ENCODE assay signal across 8 cellular contexts in the genomic region with DNA sequence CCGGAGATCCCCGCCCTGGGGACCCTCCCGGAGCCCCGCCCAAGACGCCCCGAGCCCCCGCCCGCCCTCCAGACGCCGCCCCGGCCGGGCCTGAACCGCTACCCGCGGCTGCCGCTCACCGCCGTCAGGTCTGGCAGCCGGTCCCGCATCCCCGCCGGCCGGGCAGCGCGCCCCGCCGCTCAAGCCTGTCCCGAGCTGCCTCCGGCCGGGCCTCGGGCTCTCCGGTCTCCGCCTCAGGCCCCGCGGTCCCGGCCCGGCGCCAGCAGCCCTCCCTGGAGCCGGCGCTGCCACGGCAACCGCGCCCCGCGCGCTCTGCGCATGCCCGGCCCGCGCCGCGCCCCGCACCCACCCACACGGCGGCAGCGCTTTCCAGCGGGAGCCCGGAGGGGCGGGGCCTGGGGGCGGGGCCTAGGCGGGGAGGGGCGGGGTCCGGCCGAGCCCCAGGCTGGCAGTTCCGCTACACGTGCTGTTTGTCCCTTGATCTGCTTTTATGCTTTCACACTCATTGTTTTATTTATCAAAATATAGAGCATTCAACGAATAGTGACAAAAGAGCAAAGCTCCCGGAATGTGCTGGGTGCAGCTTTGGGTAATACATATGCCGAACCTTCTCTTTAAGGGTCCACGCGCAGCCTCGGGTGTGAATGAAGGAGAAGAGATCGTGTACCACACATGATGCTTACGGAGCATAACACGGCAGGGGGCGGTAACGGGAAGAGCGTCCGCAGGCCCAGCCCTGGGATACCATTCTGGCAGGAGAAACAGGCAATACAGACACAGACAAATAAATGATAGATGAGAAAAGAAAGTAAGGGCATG. TPM values are rescaled to one million over a fixed set of nuclear protein-coding genes. Genes with fewer than 3 reads are reported as not detected.
DNase-seq lines count a peak whose midpoint lies in the region; TF ChIP-seq lines count a peak whose summit lies in the region.

A gene (minus strand): TSS at position 300 of the 819 bp plus-strand sequence. CDS start 151 bp downstream, at position 149.

- peak within 1 kb of the TSS; percentile 95 for H3K4me3 ChIP-seq in MG63
- H3K4me3 ChIP-seq in SJSA1: peak within 1 kb of the TSS; percentile 81

- H3K9me3 Mint-ChIP-seq in H9: peaks cover 0 to 3% of the 10 kb centered on the region in 2 experiments; a peak in 2 of 5 replicates
- H3K9me3 Mint-ChIP-seq in activated naive CD4-positive, alpha-beta T cell treated with anti-CD3 and anti-CD28 coated beads for 36 hours: no peaks in the 10 kb centered on the region

- H3K56ac ChIP-seq in H9 (ENCODE audit: insufficient read length, low read depth, low read length): no peak within 1 kb of the TSS

- H4K8ac ChIP-seq in H9 (replicated peaks; ENCODE audit: insufficient read length, low read depth, low read length): no peak within 1 kb of the TSS

- no peak within 1 kb of the TSS for H3K14ac ChIP-seq in H9 (ENCODE audit: insufficient read depth, low read length)

- no peaks in the 10 kb centered on the region for H3K79me2 ChIP-seq in H9 (ENCODE audit: insufficient read depth, low read length)

- no peak within 1 kb of the TSS for H3K23ac ChIP-seq in H9 (ENCODE audit: insufficient read length, low read depth, low read length)

- H3K36me3 ChIP-seq in MG63 (peaks cover 5% of the 10 kb centered on the region; the same call in 1 of the 2 replicates), SJSA1 (no peaks in the 10 kb centered on the region)

- no peak within 1 kb of the TSS for H4K91ac ChIP-seq in H9 (ENCODE audit: insufficient read length, low read depth, low read length)

- H3K4me1 ChIP-seq in H9 (ENCODE audit: insufficient read depth, low read length) (no peaks in the 10 kb centered on the region), SJSA1 (replicated peaks) (peaks cover 13% of the 10 kb centered on the region)

- H3K79me1 ChIP-seq in H9 (ENCODE audit: insufficient read depth, low read depth, low read length, poor library complexity, severe bottlenecking): no peaks in the 10 kb centered on the region

- peak within 1 kb of the TSS in 1 of 3 experiments; percentile 93; a peak in 1 of 7 replicates for H3K27ac Mint-ChIP-seq in H9
- peak within 1 kb of the TSS; percentile 21 for H3K27ac Mint-ChIP-seq in activated naive CD4-positive, alpha-beta T cell treated with anti-CD3 and anti-CD28 coated beads for 36 hours

- intact Hi-C loops in activated naive CD4-positive, alpha-beta T cell treated with anti-CD3 and anti-CD28 coated beads for 36 hours (cut with micrococcal nuclease): loop anchor here (1.0 to 2.0 kb wide), 2 partner anchors 20 to 32 kb away; no protein-coding TSS in a partner anchor

- no peak within 1 kb of the TSS for H2AFZ ChIP-seq in H9 (ENCODE audit: low read length)

- H2BK5ac ChIP-seq in H9 (ENCODE audit: insufficient read length, low read length): no peak within 1 kb of the TSS

- peak; percentile 17; the same call in 1 of the 3 replicates for TF ChIP-seq CTCF in H9 (conservative IDR thresholded peaks at IDR 0.05)

- H3K4me2 ChIP-seq in H9 (ENCODE audit: insufficient read depth, insufficient read length, low read length): peak within 1 kb of the TSS; percentile 82

- peaks cover 33 to 48% of the 10 kb centered on the region in 2 experiments for H3K4me1 Mint-ChIP-seq in H9
- peaks cover 29% of the 10 kb centered on the region for H3K4me1 Mint-ChIP-seq in activated naive CD4-positive, alpha-beta T cell treated with anti-CD3 and anti-CD28 coated beads for 36 hours (ENCODE audit: low read depth)

- peak; percentile 38 for DNase-seq in GM04503 (ENCODE audit: low read depth)
- DNase-seq in H9: peak; percentile 93
- peak; percentile 86 for DNase-seq in MG63
- DNase-seq in SJSA1 (ENCODE audit: low read depth in 1 of 2, low spot score in 2 of 2): peak; percentile 79 to 88
- DNase-seq in activated naive CD4-positive, alpha-beta T cell treated with anti-CD3 and anti-CD28 coated beads for 36 hours: peak; percentile 84
- peak; percentile 96 for DNase-seq in germinal center (ENCODE audit: low spot score)
- DNase-seq in occipital lobe (lab: John Stamatoyannopoulos, UW): peak; percentile 84
- DNase-seq in superior temporal gyrus (ENCODE audit: extremely low spot score): peak; percentile 83

- no peak within 1 kb of the TSS for H2BK120ac ChIP-seq in H9 (ENCODE audit: low read depth, low read length, poor library complexity, severe bottlenecking)

- peaks cover 8% of the 10 kb centered on the region for H3K23me2 ChIP-seq in H9 (ENCODE audit: insufficient read length, low read depth, low read length, poor library complexity, severe bottlenecking)

- no peak within 1 kb of the TSS for H2BK15ac ChIP-seq in H9 (ENCODE audit: low read depth, low read length)

- peak within 1 kb of the TSS; percentile 25 for H3K9ac ChIP-seq in H9 (ENCODE audit: extremely low read depth, insufficient read length, low read length)

- no peaks in the 10 kb centered on the region for H4K20me1 ChIP-seq in H9 (ENCODE audit: control insufficient read depth, insufficient read depth, insufficient read length)

- H3K18ac ChIP-seq in H9 (ENCODE audit: insufficient read length, low read depth, low read length): no peak within 1 kb of the TSS

- CTCF ChIA-PET in activated naive CD4-positive, alpha-beta T cell treated with anti-CD3 and anti-CD28 coated beads for 36 hours (lab: Charles Lee): interaction anchor here (0.6 to 4.8 kb wide), 2 partner anchors 13 to 17 kb away, joined by 3 to 29 read pairs; no protein-coding TSS in a partner anchor

- H2AK5ac ChIP-seq in H9 (ENCODE audit: insufficient read length, low read length): no peak within 1 kb of the TSS

- no peak within 1 kb of the TSS for H3K27ac ChIP-seq in H9 (ENCODE audit: insufficient read length, low read depth, low read length)
- peak within 1 kb of the TSS; percentile 64 for H3K27ac ChIP-seq in SJSA1

- peaks cover 24% of the 10 kb centered on the region for H3K27me3 Mint-ChIP-seq in H9 (ENCODE audit: low read depth)
- H3K27me3 Mint-ChIP-seq in activated naive CD4-positive, alpha-beta T cell treated with anti-CD3 and anti-CD28 coated beads for 36 hours (ENCODE audit: low read depth): no peaks in the 10 kb centered on the region

- H3K27me3 ChIP-seq in H9 (ENCODE audit: insufficient read depth, low read length) (no peaks in the 10 kb centered on the region), MG63 (no peaks in the 10 kb centered on the region), SJSA1 (replicated peaks) (no peaks in the 10 kb centered on the region)

- H3T11ph ChIP-seq in H9 (ENCODE audit: low read length): no peak within 1 kb of the TSS

- H4K5ac ChIP-seq in H9 (ENCODE audit: insufficient read length, low read depth, low read length): no peak within 1 kb of the TSS

- WGBS in H9 (ENCODE audit: extremely low coverage, insufficient read length, low lambda C conversion rate): no CpG with 5 or more reads among the region's 79 CpGs

- H3K4me3 Mint-ChIP-seq in H9: peak within 1 kb of the TSS; percentile 74 to 91
- H3K4me3 Mint-ChIP-seq in activated naive CD4-positive, alpha-beta T cell treated with anti-CD3 and anti-CD28 coated beads for 36 hours: peak within 1 kb of the TSS; percentile 78

- H3K4ac ChIP-seq in H9 (ENCODE audit: low read depth, low read length): no peak within 1 kb of the TSS

- no peak within 1 kb of the TSS for H2BK12ac ChIP-seq in H9 (ENCODE audit: insufficient read length, low read depth, low read length)

- peaks cover 0 to 2% (median 0%) of the 10 kb centered on the region in 3 experiments; a peak in 3 of 7 replicates for H3K36me3 Mint-ChIP-seq in H9 (ENCODE audit: insufficient read depth in 1 of 3, low read depth in 3 of 3)
- H3K36me3 Mint-ChIP-seq in activated naive CD4-positive, alpha-beta T cell treated with anti-CD3 and anti-CD28 coated beads for 36 hours (ENCODE audit: low read depth): no peaks in the 10 kb centered on the region

- H3K9me3 ChIP-seq in H9 (ENCODE audit: control insufficient read depth, low read depth, low read length) (no peaks in the 10 kb centered on the region), MG63 (no peaks in the 10 kb centered on the region), SJSA1 (replicated peaks) (no peaks in the 10 kb centered on the region)

- H2BK20ac ChIP-seq in H9 (ENCODE audit: low read depth, low read length, poor library complexity, severe bottlenecking): no peak within 1 kb of the TSS

RNA-seq across cellular contexts. Expression of the gene that starts here (rescaled TPM):
- 16.8 and 19.4 TPM in 2 replicates for total RNA-seq in H9 (2021)
- 23.6 and 30.2 TPM in 2 replicates for total RNA-seq in MG63 (2014; rRNA removed; shearing (Covaris generic); ENCODE audit: low replicate concordance)
- total RNA-seq in SJSA1 (2014; rRNA removed; shearing (Covaris generic)): 22.6 and 47.9 TPM in 2 replicates
- 10 to 100 TPM; 10.8 to 13.6 TPM for total RNA-seq in activated naive CD4-positive, alpha-beta T cell treated with anti-CD3 and anti-CD28 coated beads for 36 hours
- 27.3 TPM for total RNA-seq in occipital lobe

Comparison
In these comparisons a context has a peak if more than half of its experiments do, and no peak if none do; other contexts are left out.
1. DNase-seq: peak in every context shown above with its lines; median percentile 96 in germinal center; 93 in H9; 86 in MG63; 84 in activated naive CD4-positive, alpha-beta T cell treated with anti-CD3 and anti-CD28 coated beads for 36 hours; 84 in occipital lobe; 84 in SJSA1; 83 in superior temporal gyrus; 38 in GM04503.